12 cellular contexts compared by ENCODE assay signal in genomic region chr16:31008154-31008950, GRCh38. TPM values are rescaled to one million over a fixed set of nuclear protein-coding genes. Genes with fewer than 3 reads are reported as not detected.
DNase-seq lines count a peak whose midpoint lies in the region; ATAC-seq, FAIRE-seq and TF ChIP-seq lines count a peak whose summit lies in the region.
"Had no signal": no experiment of that assay in that cellular context is flagged by ENCODE, and none has a peak within 500 bp of the region (broad histone marks: within the 10 kb centered on the region; RNA-seq: fewer than 3 reads in every experiment).

No MANE protein-coding gene starts in this region.

- POLR2A ChIA-PET in HepG2 (lab: Yijun Ruan, JAX): no interaction called here

- H3K4me1 ChIP-seq in HepG2 (ENCODE audit: insufficient read depth, low read length): peaks cover 48% of the 10 kb centered on the region
- H3K4me1 ChIP-seq in right lobe of liver: no peaks in the 10 kb centered on the region

- no peak overlapping the region for H2AFZ ChIP-seq in HepG2 (ENCODE audit: low read length)

- ATAC-seq in HepG2 (no peak), right lobe of liver (no peak), SK-N-SH treated with all-trans-retinoic acid at 6 μM for 48 hours (peak; percentile 59), HG02678 (IDR thresholded peaks at IDR 0.05; ENCODE audit: unreplicated experiment) (no peak)

- H3K36me3 ChIP-seq in HepG2 (replicated peaks in 1 of 2; ENCODE audit: control insufficient read depth in 1 of 2, insufficient read depth in 2 of 2, low read length in 2 of 2) (no peaks in the 10 kb centered on the region), right lobe of liver (no peaks in the 10 kb centered on the region)

- TF ChIP-seq RAD21 in HepG2 (CRISPR knock-in tag; IDR thresholded peaks at IDR 0.05): no peak

- CTCF ChIA-PET in HepG2 (lab: Yijun Ruan, JAX; ENCODE audit: low intra/inter-chr PET ratio, low total read pairs): no interaction called here

- TF ChIP-seq POLR2A in HepG2 (IDR thresholded peaks at IDR 0.05; ENCODE audit: insufficient read depth in 1 of 2, low read depth in 2 of 2, low read length in 2 of 2): no peak
- no peak for TF ChIP-seq POLR2A in right lobe of liver (IDR thresholded peaks at IDR 0.05)

- BruUV-seq in HepG2 (replicated peaks; lab: Mats Ljungman, UMichigan): no TSS peak

- no peak overlapping the region for H3K9ac ChIP-seq in HepG2 (ENCODE audit: insufficient read depth, low read depth, low read length)

- WGBS in HepG2 (ENCODE audit: low lambda C conversion rate): 34% methylated on average over 11 of the region's 11 CpGs
- 75% methylated on average over 9 of the region's 11 CpGs for WGBS in right lobe of liver (ENCODE audit: insufficient coverage, low coverage, low lambda C conversion rate, missing lambda C conversion rate)

- in situ Hi-C loops in HepG2 (cut with HindIII; ENCODE audit: extremely low pct_ligation_motif_present, low pct_unique_long_range_greater_than_20kb): no loop called here

- H3K79me2 ChIP-seq in HepG2 (ENCODE audit: insufficient read depth, low read length): no peaks in the 10 kb centered on the region

- H3K27ac ChIP-seq in HepG2 (ENCODE audit: extremely low read length, insufficient read depth, low read length) (no peak overlapping the region), right lobe of liver (no peak overlapping the region)

- H3K27me3 ChIP-seq in HepG2 (ENCODE audit: control insufficient read depth in 1 of 2, insufficient read depth in 2 of 2, low read length in 2 of 2): peaks cover 6 to 32% of the 10 kb centered on the region in 2 experiments
- no peaks in the 10 kb centered on the region for H3K27me3 ChIP-seq in right lobe of liver

- no peak for TF ChIP-seq EP300 in HepG2 (IDR thresholded peaks at IDR 0.05; ENCODE audit: low read depth in 2 of 2, low read length in 2 of 2)
- no peak for TF ChIP-seq EP300 in HepG2 (CRISPR knock-in tag; IDR thresholded peaks at IDR 0.05; ENCODE audit: borderline replicate concordance)

- no peak overlapping the region for H3K4me2 ChIP-seq in HepG2 (ENCODE audit: low read depth, low read length)

- no peaks in the 10 kb centered on the region for H4K20me1 ChIP-seq in HepG2 (ENCODE audit: insufficient read depth, low read length)

- H3K9me3 ChIP-seq in HepG2 (ENCODE audit: low read length): no peaks in the 10 kb centered on the region
- H3K9me3 ChIP-seq in right lobe of liver: no peaks in the 10 kb centered on the region

- H3K4me3 ChIP-seq in HepG2 (replicated peaks in 1 of 3; ENCODE audit: insufficient read depth in 1 of 3, low read depth in 2 of 3, low read length in 3 of 3) (no peak overlapping the region), right lobe of liver (no peak overlapping the region), fibroblast of mammary gland (ENCODE audit: control insufficient read depth, low read depth, low read length) (no peak overlapping the region)
- H3K4me3 ChIP-seq: lung had no signal

- FAIRE-seq in HepG2 (lab: Jason Lieb, UNC): no peak
- FAIRE-seq: small intestine had no signal

- DNase-seq in HepG2 (ENCODE audit: low spot score) (no peak), right lobe of liver (no peak), fibroblast of mammary gland (ENCODE audit: low read depth) (peak; percentile 70), NCI-H1417 (lab: John Stamatoyannopoulos, UW) (no peak), NCI-H2029 (lab: John Stamatoyannopoulos, UW) (no peak), GM19240 (ENCODE audit: insufficient read length, low spot score) (no peak)
- DNase-seq: NCI-H1092 treated with DMSO at 0.1 percent for 48 hours, NCI-H446 treated with DMSO at 0.1 percent for 48 hours, small intestine had no signal

- intact Hi-C loops in HepG2 (cut with micrococcal nuclease; ENCODE audit: unreplicated experiment): no loop called here
- intact Hi-C loops in right lobe of liver (cut with DNase I): no loop called here

- no peak for TF ChIP-seq CTCF in HepG2 (CRISPR knock-in tag; IDR thresholded peaks at IDR 0.05)
- no peak for TF ChIP-seq CTCF in right lobe of liver (IDR thresholded peaks at IDR 0.05)
- TF ChIP-seq CTCF in fibroblast of mammary gland (conservative IDR thresholded peaks at IDR 0.05; ENCODE audit: control insufficient read depth, insufficient read depth, low read depth, low read length): no peak

RNA-seq across cellular contexts. Expression of gene STX1B, which starts 2.1 kb away (rescaled TPM):
- total RNA-seq in HepG2 (2016; rRNA removed; fragmentation: Illumina TruSeq; extraction: Trizol): 1.7 and 3.0 TPM in 2 replicates
- 3.7 and 5.0 TPM in 2 replicates for total RNA-seq in HepG2 (2016; cell fraction: cytosol; rRNA removed; fragmentation: Illumina TruSeq; extraction: Trizol; ENCODE audit: low read depth)
- 1.00 and 4.0 TPM in 2 replicates for total RNA-seq in HepG2 (2016; cell fraction: insoluble cytoplasmic fraction; rRNA removed; fragmentation: Illumina TruSeq; extraction: Trizol)
- total RNA-seq in HepG2 (2016; cell fraction: membrane; rRNA removed; fragmentation: Illumina TruSeq; extraction: Trizol): 3.5 TPM in 2 replicates
- total RNA-seq in HepG2 (2016; cell fraction: nucleus; rRNA removed; fragmentation: Illumina TruSeq; extraction: Trizol): 3.8 and 7.5 TPM in 2 replicates
- polyA plus RNA-seq in HepG2 (2011; rRNA removed): 1.3 and 2.1 TPM in 2 replicates
- polyA plus RNA-seq in HepG2 (2011; cell fraction: cytosol; rRNA removed): 0.55 and 0.67 TPM in 2 replicates
- polyA plus RNA-seq in HepG2 (2011; cell fraction: nucleus; rRNA removed): 9.0 and 9.4 TPM in 2 replicates
- 1.1 and 1.5 TPM in 2 replicates for polyA plus RNA-seq in HepG2 (2012)
- polyA plus RNA-seq in HepG2 (2016; cell fraction: cytosol; fragmentation: Illumina TruSeq; extraction: Trizol; ENCODE audit: low read depth): 2.1 and 2.2 TPM in 2 replicates
- polyA plus RNA-seq in HepG2 (2016; cell fraction: insoluble cytoplasmic fraction; fragmentation: Illumina TruSeq; extraction: Trizol; ENCODE audit: low read depth): 0.69 and 0.76 TPM in 2 replicates
- 1.4 and 1.9 TPM in 2 replicates for polyA plus RNA-seq in HepG2 (2016; cell fraction: membrane; fragmentation: Illumina TruSeq; extraction: Trizol; ENCODE audit: low read depth)
- 10.6 and 11.3 TPM in 2 replicates for polyA plus RNA-seq in HepG2 (2016; cell fraction: nucleus; fragmentation: Illumina TruSeq; extraction: Trizol; ENCODE audit: insufficient read depth, low read depth)
- polyA minus RNA-seq in HepG2 (2011; rRNA and poly(A)+ RNA removed; ENCODE audit: low replicate concordance): 2.6 and 7.4 TPM in 2 replicates
- polyA minus RNA-seq in HepG2 (2011; cell fraction: cytosol; rRNA and poly(A)+ RNA removed): 0.26 and 0.69 TPM in 2 replicates
- polyA minus RNA-seq in HepG2 (2011; cell fraction: nucleus; rRNA and poly(A)+ RNA removed): 9.0 and 11.2 TPM in 2 replicates
- 1 to 10 TPM in 4 of 6 experiments, under 1 TPM in 2; 0.61 to 4.5 (median 2.6) TPM for total RNA-seq in right lobe of liver

RNA-seq across cellular contexts. Expression of gene HSD3B7, which starts 23.3 kb away (rescaled TPM):
- total RNA-seq in HepG2 (2016; rRNA removed; fragmentation: Illumina TruSeq; extraction: Trizol) (58.8 and 69.7 TPM in 2 replicates), right lobe of liver (100 to 1,000 TPM in 3 of 6 experiments, 10 to 100 TPM in 3; 54.6 to 219 (median 86.9) TPM)
- total RNA-seq in HepG2 (2016; cell fraction: cytosol; rRNA removed; fragmentation: Illumina TruSeq; extraction: Trizol; ENCODE audit: low read depth): 12.1 and 14.2 TPM in 2 replicates
- total RNA-seq in HepG2 (2016; cell fraction: insoluble cytoplasmic fraction; rRNA removed; fragmentation: Illumina TruSeq; extraction: Trizol): 53.9 and 70.3 TPM in 2 replicates
- total RNA-seq in HepG2 (2016; cell fraction: membrane; rRNA removed; fragmentation: Illumina TruSeq; extraction: Trizol): 26.6 and 27.7 TPM in 2 replicates
- 36.3 and 39.5 TPM in 2 replicates for total RNA-seq in HepG2 (2016; cell fraction: nucleus; rRNA removed; fragmentation: Illumina TruSeq; extraction: Trizol)
- polyA plus RNA-seq in HepG2 (2011; rRNA removed): 32.9 and 40.9 TPM in 2 replicates
- 29.8 and 45.1 TPM in 2 replicates for polyA plus RNA-seq in HepG2 (2011; cell fraction: cytosol; rRNA removed)
- polyA plus RNA-seq in HepG2 (2011; cell fraction: nucleus; rRNA removed): 63.4 and 68.4 TPM in 2 replicates
- 14.8 and 17.8 TPM in 2 replicates for polyA plus RNA-seq in HepG2 (2012)
- polyA plus RNA-seq in HepG2 (2016; cell fraction: cytosol; fragmentation: Illumina TruSeq; extraction: Trizol; ENCODE audit: low read depth): 10.6 and 11.9 TPM in 2 replicates
- polyA plus RNA-seq in HepG2 (2016; cell fraction: insoluble cytoplasmic fraction; fragmentation: Illumina TruSeq; extraction: Trizol; ENCODE audit: low read depth): 43.4 and 50.5 TPM in 2 replicates
- polyA plus RNA-seq in HepG2 (2016; cell fraction: membrane; fragmentation: Illumina TruSeq; extraction: Trizol; ENCODE audit: low read depth): 18.0 and 19.2 TPM in 2 replicates
- 69.7 and 71.0 TPM in 2 replicates for polyA plus RNA-seq in HepG2 (2016; cell fraction: nucleus; fragmentation: Illumina TruSeq; extraction: Trizol; ENCODE audit: insufficient read depth, low read depth)
- 11.6 and 56.6 TPM in 2 replicates for polyA minus RNA-seq in HepG2 (2011; rRNA and poly(A)+ RNA removed; ENCODE audit: low replicate concordance)
- 19.8 and 20.1 TPM in 2 replicates for polyA minus RNA-seq in HepG2 (2011; cell fraction: cytosol; rRNA and poly(A)+ RNA removed)
- 5.0 and 5.8 TPM in 2 replicates for polyA minus RNA-seq in HepG2 (2011; cell fraction: nucleus; rRNA and poly(A)+ RNA removed)

RNA-seq across cellular contexts. Expression of gene STX4, which starts 25.0 kb away (rescaled TPM):
- total RNA-seq in HepG2 (2016; rRNA removed; fragmentation: Illumina TruSeq; extraction: Trizol) (29.2 and 31.3 TPM in 2 replicates), right lobe of liver (10 to 100 TPM; 18.8 to 52.8 (median 23.6) TPM)
- 10.9 and 11.8 TPM in 2 replicates for total RNA-seq in HepG2 (2016; cell fraction: cytosol; rRNA removed; fragmentation: Illumina TruSeq; extraction: Trizol; ENCODE audit: low read depth)
- 28.3 and 29.6 TPM in 2 replicates for total RNA-seq in HepG2 (2016; cell fraction: insoluble cytoplasmic fraction; rRNA removed; fragmentation: Illumina TruSeq; extraction: Trizol)
- total RNA-seq in HepG2 (2016; cell fraction: membrane; rRNA removed; fragmentation: Illumina TruSeq; extraction: Trizol): 18.1 and 22.6 TPM in 2 replicates
- total RNA-seq in HepG2 (2016; cell fraction: nucleus; rRNA removed; fragmentation: Illumina TruSeq; extraction: Trizol): 23.9 and 30.7 TPM in 2 replicates
- polyA plus RNA-seq in HepG2 (2011; rRNA removed): 34.6 and 37.0 TPM in 2 replicates
- 23.2 and 23.7 TPM in 2 replicates for polyA plus RNA-seq in HepG2 (2011; cell fraction: cytosol; rRNA removed)
- polyA plus RNA-seq in HepG2 (2011; cell fraction: nucleus; rRNA removed): 109 and 115 TPM in 2 replicates
- 36.9 and 43.1 TPM in 2 replicates for polyA plus RNA-seq in HepG2 (2012)
- polyA plus RNA-seq in HepG2 (2016; cell fraction: cytosol; fragmentation: Illumina TruSeq; extraction: Trizol; ENCODE audit: low read depth): 14.1 and 15.4 TPM in 2 replicates
- 43.9 and 44.6 TPM in 2 replicates for polyA plus RNA-seq in HepG2 (2016; cell fraction: insoluble cytoplasmic fraction; fragmentation: Illumina TruSeq; extraction: Trizol; ENCODE audit: low read depth)
- polyA plus RNA-seq in HepG2 (2016; cell fraction: membrane; fragmentation: Illumina TruSeq; extraction: Trizol; ENCODE audit: low read depth): 22.4 and 26.1 TPM in 2 replicates
- polyA plus RNA-seq in HepG2 (2016; cell fraction: nucleus; fragmentation: Illumina TruSeq; extraction: Trizol; ENCODE audit: insufficient read depth, low read depth): 94.3 and 107 TPM in 2 replicates
- polyA minus RNA-seq in HepG2 (2011; rRNA and poly(A)+ RNA removed; ENCODE audit: low replicate concordance): 23.8 and 35.4 TPM in 2 replicates
- 7.3 and 10.4 TPM in 2 replicates for polyA minus RNA-seq in HepG2 (2011; cell fraction: cytosol; rRNA and poly(A)+ RNA removed)
- polyA minus RNA-seq in HepG2 (2011; cell fraction: nucleus; rRNA and poly(A)+ RNA removed): 17.5 and 20.7 TPM in 2 replicates

RNA-seq across cellular contexts. Expression of gene SETD1A, which starts 50.8 kb away (rescaled TPM):
- total RNA-seq in HepG2 (2016; rRNA removed; fragmentation: Illumina TruSeq; extraction: Trizol) (3.6 and 5.6 TPM in 2 replicates), right lobe of liver (1 to 10 TPM; 3.7 to 7.4 (median 6.9) TPM)
- 7.1 and 10.5 TPM in 2 replicates for total RNA-seq in HepG2 (2016; cell fraction: cytosol; rRNA removed; fragmentation: Illumina TruSeq; extraction: Trizol; ENCODE audit: low read depth)
- total RNA-seq in HepG2 (2016; cell fraction: insoluble cytoplasmic fraction; rRNA removed; fragmentation: Illumina TruSeq; extraction: Trizol): 3.1 and 5.4 TPM in 2 replicates
- total RNA-seq in HepG2 (2016; cell fraction: membrane; rRNA removed; fragmentation: Illumina TruSeq; extraction: Trizol): 4.3 and 6.1 TPM in 2 replicates
- 6.3 and 8.6 TPM in 2 replicates for total RNA-seq in HepG2 (2016; cell fraction: nucleus; rRNA removed; fragmentation: Illumina TruSeq; extraction: Trizol)
- polyA plus RNA-seq in HepG2 (2011; rRNA removed): 3.2 and 3.8 TPM in 2 replicates
- 1.6 and 2.0 TPM in 2 replicates for polyA plus RNA-seq in HepG2 (2011; cell fraction: cytosol; rRNA removed)
- 23.9 and 35.1 TPM in 2 replicates for polyA plus RNA-seq in HepG2 (2011; cell fraction: nucleus; rRNA removed)
- 15.4 and 28.2 TPM in 2 replicates for polyA plus RNA-seq in HepG2 (2012)
- polyA plus RNA-seq in HepG2 (2016; cell fraction: cytosol; fragmentation: Illumina TruSeq; extraction: Trizol; ENCODE audit: low read depth): 0.57 and 1.4 TPM in 2 replicates
- polyA plus RNA-seq in HepG2 (2016; cell fraction: insoluble cytoplasmic fraction; fragmentation: Illumina TruSeq; extraction: Trizol; ENCODE audit: low read depth): 10.9 and 15.4 TPM in 2 replicates
- 2.9 and 3.9 TPM in 2 replicates for polyA plus RNA-seq in HepG2 (2016; cell fraction: membrane; fragmentation: Illumina TruSeq; extraction: Trizol; ENCODE audit: low read depth)
- 43.7 and 55.5 TPM in 2 replicates for polyA plus RNA-seq in HepG2 (2016; cell fraction: nucleus; fragmentation: Illumina TruSeq; extraction: Trizol; ENCODE audit: insufficient read depth, low read depth)
- polyA minus RNA-seq in HepG2 (2011; rRNA and poly(A)+ RNA removed; ENCODE audit: low replicate concordance): 5.5 and 8.7 TPM in 2 replicates
- 2.8 and 3.1 TPM in 2 replicates for polyA minus RNA-seq in HepG2 (2011; cell fraction: cytosol; rRNA and poly(A)+ RNA removed)
- 7.0 and 11.2 TPM in 2 replicates for polyA minus RNA-seq in HepG2 (2011; cell fraction: nucleus; rRNA and poly(A)+ RNA removed)

RNA-seq across cellular contexts. Expression of gene ORAI3, which starts 59.5 kb away (rescaled TPM):
- total RNA-seq in HepG2 (2016; rRNA removed; fragmentation: Illumina TruSeq; extraction: Trizol): 6.3 and 11.4 TPM in 2 replicates
- total RNA-seq in HepG2 (2016; cell fraction: cytosol; rRNA removed; fragmentation: Illumina TruSeq; extraction: Trizol; ENCODE audit: low read depth): 3.1 and 3.3 TPM in 2 replicates
- 6.8 and 11.0 TPM in 2 replicates for total RNA-seq in HepG2 (2016; cell fraction: insoluble cytoplasmic fraction; rRNA removed; fragmentation: Illumina TruSeq; extraction: Trizol)
- 6.6 and 6.9 TPM in 2 replicates for total RNA-seq in HepG2 (2016; cell fraction: membrane; rRNA removed; fragmentation: Illumina TruSeq; extraction: Trizol)
- total RNA-seq in HepG2 (2016; cell fraction: nucleus; rRNA removed; fragmentation: Illumina TruSeq; extraction: Trizol): 9.5 and 9.8 TPM in 2 replicates
- 32.0 and 41.3 TPM in 2 replicates for polyA plus RNA-seq in HepG2 (2011; rRNA removed)
- 40.6 and 43.1 TPM in 2 replicates for polyA plus RNA-seq in HepG2 (2011; cell fraction: cytosol; rRNA removed)
- polyA plus RNA-seq in HepG2 (2011; cell fraction: nucleus; rRNA removed): 24.2 and 26.2 TPM in 2 replicates
- 8.4 and 8.8 TPM in 2 replicates for polyA plus RNA-seq in HepG2 (2012)
- polyA plus RNA-seq in HepG2 (2016; cell fraction: cytosol; fragmentation: Illumina TruSeq; extraction: Trizol; ENCODE audit: low read depth): 2.0 and 3.1 TPM in 2 replicates
- 6.2 and 7.6 TPM in 2 replicates for polyA plus RNA-seq in HepG2 (2016; cell fraction: insoluble cytoplasmic fraction; fragmentation: Illumina TruSeq; extraction: Trizol; ENCODE audit: low read depth)
- 4.8 and 5.1 TPM in 2 replicates for polyA plus RNA-seq in HepG2 (2016; cell fraction: membrane; fragmentation: Illumina TruSeq; extraction: Trizol; ENCODE audit: low read depth)
- 14.8 and 15.7 TPM in 2 replicates for polyA plus RNA-seq in HepG2 (2016; cell fraction: nucleus; fragmentation: Illumina TruSeq; extraction: Trizol; ENCODE audit: insufficient read depth, low read depth)
- polyA minus RNA-seq in HepG2 (2011; rRNA and poly(A)+ RNA removed; ENCODE audit: low replicate concordance): 9.3 and 112 TPM in 2 replicates
- polyA minus RNA-seq in HepG2 (2011; cell fraction: cytosol; rRNA and poly(A)+ RNA removed): 19.9 and 21.3 TPM in 2 replicates
- 9.7 and 16.2 TPM in 2 replicates for polyA minus RNA-seq in HepG2 (2011; cell fraction: nucleus; rRNA and poly(A)+ RNA removed)
- total RNA-seq in right lobe of liver: 10 to 100 TPM; 27.7 to 56.6 (median 31.6) TPM
